8 cellular contexts compared by ENCODE assay signal in the genomic region with DNA sequence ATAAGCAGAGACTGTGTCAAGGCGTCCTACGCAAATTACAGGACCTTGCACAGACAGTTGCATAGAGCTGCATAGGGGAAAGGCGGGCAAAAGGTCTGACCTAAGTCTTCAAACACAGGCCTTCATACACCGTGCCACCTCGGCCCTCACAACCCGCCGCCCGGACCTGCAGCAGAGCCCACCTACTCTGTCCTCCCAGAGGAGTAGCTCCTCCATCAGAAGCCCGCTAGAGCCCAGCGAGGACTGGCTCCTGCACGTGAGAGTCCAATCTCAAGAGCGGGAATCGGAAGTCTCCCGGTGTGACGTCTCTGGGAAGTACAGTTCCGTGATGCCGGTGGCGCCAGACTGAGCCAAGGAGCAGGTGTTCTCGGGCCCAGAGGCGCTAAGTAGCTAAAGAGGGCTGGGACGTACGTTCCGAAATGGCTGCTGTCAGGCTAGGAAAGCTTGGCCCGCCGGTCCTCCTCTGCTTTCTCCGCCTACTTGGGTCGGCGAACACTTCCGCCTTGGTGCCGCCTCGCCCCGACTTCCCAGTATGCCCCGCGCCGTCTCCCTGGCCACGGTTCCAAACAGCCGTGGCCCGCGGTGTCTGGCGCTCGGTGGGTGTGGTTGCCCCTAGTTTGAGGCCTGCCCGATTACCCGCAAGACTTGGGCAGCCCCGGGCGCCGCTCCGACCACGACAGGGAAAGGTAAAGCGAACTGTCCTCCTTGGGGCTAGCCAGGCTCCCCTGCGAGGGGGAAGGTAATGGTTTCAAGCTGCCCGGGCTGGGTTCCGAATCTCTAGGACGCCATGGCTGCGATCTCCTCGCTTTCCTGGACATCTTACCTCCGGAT. TPM values are rescaled to one million over a fixed set of nuclear protein-coding genes. Genes with fewer than 3 reads are reported as not detected.
A peak's percentile ranks its signal among the peaks of the same experiment; 100 is the strongest.
DNase-seq lines count a peak whose midpoint lies in the region; ATAC-seq, FAIRE-seq and TF ChIP-seq lines count a peak whose summit lies in the region.

Gene ASTE1, minus strand, starts transcription at position 505 of the 831 bp plus-strand sequence. CDS start 1,519 bp downstream, outside the sequence.
A gene with protein sequence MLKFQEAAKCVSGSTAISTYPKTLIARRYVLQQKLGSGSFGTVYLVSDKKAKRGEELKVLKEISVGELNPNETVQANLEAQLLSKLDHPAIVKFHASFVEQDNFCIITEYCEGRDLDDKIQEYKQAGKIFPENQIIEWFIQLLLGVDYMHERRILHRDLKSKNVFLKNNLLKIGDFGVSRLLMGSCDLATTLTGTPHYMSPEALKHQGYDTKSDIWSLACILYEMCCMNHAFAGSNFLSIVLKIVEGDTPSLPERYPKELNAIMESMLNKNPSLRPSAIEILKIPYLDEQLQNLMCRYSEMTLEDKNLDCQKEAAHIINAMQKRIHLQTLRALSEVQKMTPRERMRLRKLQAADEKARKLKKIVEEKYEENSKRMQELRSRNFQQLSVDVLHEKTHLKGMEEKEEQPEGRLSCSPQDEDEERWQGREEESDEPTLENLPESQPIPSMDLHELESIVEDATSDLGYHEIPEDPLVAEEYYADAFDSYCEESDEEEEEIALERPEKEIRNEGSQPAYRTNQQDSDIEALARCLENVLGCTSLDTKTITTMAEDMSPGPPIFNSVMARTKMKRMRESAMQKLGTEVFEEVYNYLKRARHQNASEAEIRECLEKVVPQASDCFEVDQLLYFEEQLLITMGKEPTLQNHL (plus strand): TSS at position 557 of the 831 bp plus-strand sequence. CDS start 2,832 bp downstream, outside the sequence.

- peaks cover 0 to 12% (median 4%) of the 10 kb centered on the region in 11 experiments; a peak in 8 of 22 replicates for H3K9me3 ChIP-seq in BLaER1 treated with 17β-estradiol and CSF1 and Interleukin-3, amounts not matched to agents 10 nM and 100 nM (replicated peaks in 1 of 11)
- no peaks in the 10 kb centered on the region for H3K9me3 ChIP-seq in HepG2 (ENCODE audit: low read length)

- TF ChIP-seq RAD21 in HepG2 (CRISPR knock-in tag; IDR thresholded peaks at IDR 0.05) = no peak

- H3K4me3 Mint-ChIP-seq in activated CD4-positive, alpha-beta T cell treated with anti-CD3 and anti-CD28 coated beads, Interleukin-2, amount 10 ng/mL, durations not matched to agents 7 days and 5 days = peak within 1 kb of the TSS; percentile 85
- H3K4me3 Mint-ChIP-seq in dendritic cell treated with granulocyte-macrophage colony-stimulating factor and Interleukin-4, amounts not matched to agents 40 ng/mL and 50 ng/mL, for 4 days = peak within 1 kb of the TSS; percentile 86

- H3K4me2 ChIP-seq in BLaER1 treated with 17β-estradiol and CSF1 and Interleukin-3, amounts not matched to agents 10 nM and 100 nM = peak within 1 kb of the TSS; percentile 79 to 96 (median 94)
- peak within 1 kb of the TSS; percentile 76 for H3K4me2 ChIP-seq in HepG2 (ENCODE audit: low read depth, low read length)

- DNase-seq in NCI-H526 (lab: John Stamatoyannopoulos, UW) = peak; percentile 67 to 90
- DNase-seq in activated CD4-positive, alpha-beta T cell treated with anti-CD3 and anti-CD28 coated beads, Interleukin-2, amount 10 ng/mL, durations not matched to agents 7 days and 5 days = peak; percentile 94
- peak; percentile 70 for DNase-seq in HepG2 (ENCODE audit: low spot score)
- peak; percentile 89 for DNase-seq in stimulated activated CD4-positive, alpha-beta T cell treated with anti-CD3 and anti-CD28 coated beads, Interleukin-4, amount 100 ng/mL, for 1 hour

- H3K4me1 ChIP-seq in BLaER1 treated with 17β-estradiol and CSF1 and Interleukin-3, amounts not matched to agents 10 nM and 100 nM = peaks cover 14 to 27% (median 18%) of the 10 kb centered on the region in 10 experiments
- H3K4me1 ChIP-seq in HepG2 (ENCODE audit: insufficient read depth, low read length) = peaks cover 20% of the 10 kb centered on the region

- BruUV-seq in HepG2 (replicated peaks; lab: Mats Ljungman, UMichigan) = TSS peak; percentile 78

- peak; percentile 55 for FAIRE-seq in HepG2 (lab: Jason Lieb, UNC)

- TF ChIP-seq EP300 in HepG2 (IDR thresholded peaks at IDR 0.05; ENCODE audit: low read depth in 2 of 2, low read length in 2 of 2) (no peak), HepG2 (CRISPR knock-in tag; IDR thresholded peaks at IDR 0.05; ENCODE audit: borderline replicate concordance) (no peak)

- H3K9me3 Mint-ChIP-seq in activated CD4-positive, alpha-beta T cell treated with anti-CD3 and anti-CD28 coated beads, Interleukin-2, amount 10 ng/mL, durations not matched to agents 7 days and 5 days = peaks cover 9% of the 10 kb centered on the region
- no peaks in the 10 kb centered on the region for H3K9me3 Mint-ChIP-seq in dendritic cell treated with granulocyte-macrophage colony-stimulating factor and Interleukin-4, amounts not matched to agents 40 ng/mL and 50 ng/mL, for 4 days

- TF ChIP-seq POLR2A in HepG2 (IDR thresholded peaks at IDR 0.05; ENCODE audit: insufficient read depth in 1 of 2, low read depth in 2 of 2, low read length in 2 of 2) = peak; percentile 78 to 86

- CTCF ChIA-PET in activated CD4-positive, alpha-beta T cell treated with anti-CD3 and anti-CD28 coated beads, Interleukin-2, amount 10 ng/mL, durations not matched to agents 7 days and 5 days (lab: Charles Lee) = interaction anchor here (0.8 to 1.2 kb wide), 4 partner anchors 10 to 133 kb away, joined by 3 to 4 read pairs (median 3); partner anchors contain the start of gene ATP2C1
- CTCF ChIA-PET in HepG2 (lab: Yijun Ruan, JAX; ENCODE audit: low intra/inter-chr PET ratio, low total read pairs) = no interaction called here

- H3K27ac Mint-ChIP-seq in activated CD4-positive, alpha-beta T cell treated with anti-CD3 and anti-CD28 coated beads, Interleukin-2, amount 10 ng/mL, durations not matched to agents 7 days and 5 days = peak within 1 kb of the TSS; percentile 98
- peak within 1 kb of the TSS; percentile 96 for H3K27ac Mint-ChIP-seq in dendritic cell treated with granulocyte-macrophage colony-stimulating factor and Interleukin-4, amounts not matched to agents 40 ng/mL and 50 ng/mL, for 4 days

- H4K20me1 ChIP-seq in BLaER1 treated with 17β-estradiol and CSF1 and Interleukin-3, amounts not matched to agents 10 nM and 100 nM = no peaks in the 10 kb centered on the region
- no peaks in the 10 kb centered on the region for H4K20me1 ChIP-seq in HepG2 (ENCODE audit: insufficient read depth, low read length)

- ATAC-seq in GM19328 (IDR thresholded peaks at IDR 0.05; ENCODE audit: unreplicated experiment) (peak; percentile 99), HG03469 (IDR thresholded peaks at IDR 0.05; ENCODE audit: unreplicated experiment) (peak; percentile 96), HepG2 (peak; percentile 99)

- POLR2A ChIA-PET in activated CD4-positive, alpha-beta T cell treated with anti-CD3 and anti-CD28 coated beads, Interleukin-2, amount 10 ng/mL, durations not matched to agents 7 days and 5 days (lab: Charles Lee) = interaction anchor here (0.6 to 1.1 kb wide), 4 partner anchors 11 to 735 kb away, joined by 3 to 6 read pairs (median 4); no protein-coding TSS in a partner anchor
- POLR2A ChIA-PET in HepG2 (lab: Yijun Ruan, JAX) = interaction anchor here (0.9 to 2.0 kb wide), 5 partner anchors 10 to 1003 kb away, joined by 3 to 14 read pairs (median 3); partner anchors contain the start of genes ATP2C1 and NUDT16

- peaks cover 12 to 34% (median 23%) of the 10 kb centered on the region in 11 experiments; a peak in 21 of 22 replicates for H3K36me3 ChIP-seq in BLaER1 treated with 17β-estradiol and CSF1 and Interleukin-3, amounts not matched to agents 10 nM and 100 nM
- no peaks in the 10 kb centered on the region; a peak in 1 of 5 replicates for H3K36me3 ChIP-seq in HepG2 (replicated peaks in 1 of 2; ENCODE audit: control insufficient read depth in 1 of 2, insufficient read depth in 2 of 2, low read length in 2 of 2)

- H3K4me3 ChIP-seq in BLaER1 treated with 17β-estradiol and CSF1 and Interleukin-3, amounts not matched to agents 10 nM and 100 nM = peak within 1 kb of the TSS; percentile 66 to 83 (median 75)
- peak within 1 kb of the TSS; percentile 67 to 86 (median 81) for H3K4me3 ChIP-seq in HepG2 (replicated peaks in 1 of 3; ENCODE audit: insufficient read depth in 1 of 3, low read depth in 2 of 3, low read length in 3 of 3)

- under 1% methylated on average over 22 of the region's 56 CpGs for WGBS in HepG2 (ENCODE audit: low lambda C conversion rate)

- in situ Hi-C loops in HepG2 (cut with HindIII; ENCODE audit: extremely low pct_ligation_motif_present, low pct_unique_long_range_greater_than_20kb) = loop anchor here (25.0 kb wide), 2 partner anchors 461 to 986 kb away; no protein-coding TSS in a partner anchor

- H3K9ac ChIP-seq in BLaER1 treated with 17β-estradiol and CSF1 and Interleukin-3, amounts not matched to agents 10 nM and 100 nM = peak within 1 kb of the TSS; percentile 78 to 91 (median 86)
- peak within 1 kb of the TSS; percentile 84 for H3K9ac ChIP-seq in HepG2 (ENCODE audit: insufficient read depth, low read depth, low read length)

- H3K4me1 Mint-ChIP-seq in activated CD4-positive, alpha-beta T cell treated with anti-CD3 and anti-CD28 coated beads, Interleukin-2, amount 10 ng/mL, durations not matched to agents 7 days and 5 days = peaks cover 47% of the 10 kb centered on the region
- H3K4me1 Mint-ChIP-seq in dendritic cell treated with granulocyte-macrophage colony-stimulating factor and Interleukin-4, amounts not matched to agents 40 ng/mL and 50 ng/mL, for 4 days (ENCODE audit: low read depth) = peaks cover 41% of the 10 kb centered on the region

- H3K27ac ChIP-seq in BLaER1 treated with 17β-estradiol and CSF1 and Interleukin-3, amounts not matched to agents 10 nM and 100 nM = peak within 1 kb of the TSS; percentile 75 to 91 (median 83)
- H3K27ac ChIP-seq in HepG2 (ENCODE audit: extremely low read length, insufficient read depth, low read length) = peak within 1 kb of the TSS; percentile 82

- TF ChIP-seq CTCF in HepG2 (CRISPR knock-in tag; IDR thresholded peaks at IDR 0.05) = peak; percentile 15; the same call in 1 of the 2 replicates

- no peaks in the 10 kb centered on the region for H3K27me3 ChIP-seq in BLaER1 treated with 17β-estradiol and CSF1 and Interleukin-3, amounts not matched to agents 10 nM and 100 nM
- H3K27me3 ChIP-seq in HepG2 (ENCODE audit: control insufficient read depth in 1 of 2, insufficient read depth in 2 of 2, low read length in 2 of 2) = no peaks in the 10 kb centered on the region

- H2AFZ ChIP-seq in HepG2 (ENCODE audit: low read length) = peak within 1 kb of the TSS; percentile 97

- peaks cover 35% of the 10 kb centered on the region for H3K36me3 Mint-ChIP-seq in activated CD4-positive, alpha-beta T cell treated with anti-CD3 and anti-CD28 coated beads, Interleukin-2, amount 10 ng/mL, durations not matched to agents 7 days and 5 days (ENCODE audit: low read depth)
- peaks cover 20% of the 10 kb centered on the region for H3K36me3 Mint-ChIP-seq in dendritic cell treated with granulocyte-macrophage colony-stimulating factor and Interleukin-4, amounts not matched to agents 40 ng/mL and 50 ng/mL, for 4 days (ENCODE audit: low read depth)

- H3K27me3 Mint-ChIP-seq in activated CD4-positive, alpha-beta T cell treated with anti-CD3 and anti-CD28 coated beads, Interleukin-2, amount 10 ng/mL, durations not matched to agents 7 days and 5 days = no peaks in the 10 kb centered on the region
- no peaks in the 10 kb centered on the region for H3K27me3 Mint-ChIP-seq in dendritic cell treated with granulocyte-macrophage colony-stimulating factor and Interleukin-4, amounts not matched to agents 40 ng/mL and 50 ng/mL, for 4 days

- no peaks in the 10 kb centered on the region for H3K79me2 ChIP-seq in HepG2 (ENCODE audit: insufficient read depth, low read length)

- intact Hi-C loops in dendritic cell treated with granulocyte-macrophage colony-stimulating factor and Interleukin-4, amounts not matched to agents 40 ng/mL and 50 ng/mL, for 4 days (cut with micrococcal nuclease) = loop anchor here (1.0 to 10.0 kb wide), 4 partner anchors 132 to 476 kb away; partner anchors contain the start of genes ATP2C1, MRPL3 and PIK3R4
- intact Hi-C loops in HepG2 (cut with micrococcal nuclease; ENCODE audit: unreplicated experiment) = no loop called here

RNA-seq across cellular contexts. Expression of gene ASTE1, which starts in this region (rescaled TPM):
- total RNA-seq in activated CD4-positive, alpha-beta T cell treated with anti-CD3 and anti-CD28 coated beads, Interleukin-2, amount 10 ng/mL, durations not matched to agents 7 days and 5 days = 10 to 100 TPM; 13.7 to 15.1 TPM
- total RNA-seq in HepG2 (2016; rRNA removed; fragmentation: Illumina TruSeq; extraction: Trizol) = 7.9 and 10.5 TPM in 2 replicates
- total RNA-seq in HepG2 (2016; cell fraction: cytosol; rRNA removed; fragmentation: Illumina TruSeq; extraction: Trizol; ENCODE audit: low read depth) = 1.8 and 2.2 TPM in 2 replicates
- total RNA-seq in HepG2 (2016; cell fraction: insoluble cytoplasmic fraction; rRNA removed; fragmentation: Illumina TruSeq; extraction: Trizol) = 8.1 and 10.2 TPM in 2 replicates
- total RNA-seq in HepG2 (2016; cell fraction: membrane; rRNA removed; fragmentation: Illumina TruSeq; extraction: Trizol) = 4.4 TPM in 2 replicates
- 13.7 and 13.8 TPM in 2 replicates for total RNA-seq in HepG2 (2016; cell fraction: nucleus; rRNA removed; fragmentation: Illumina TruSeq; extraction: Trizol)
- 4.0 and 4.7 TPM in 2 replicates for polyA plus RNA-seq in HepG2 (2011; rRNA removed)
- 2.1 and 3.6 TPM in 2 replicates for polyA plus RNA-seq in HepG2 (2011; cell fraction: cytosol; rRNA removed)
- polyA plus RNA-seq in HepG2 (2011; cell fraction: nucleus; rRNA removed) = 3.7 and 4.4 TPM in 2 replicates
- 2.9 and 4.1 TPM in 2 replicates for polyA plus RNA-seq in HepG2 (2012)
- 0.62 and 1.4 TPM in 2 replicates for polyA plus RNA-seq in HepG2 (2016; cell fraction: cytosol; fragmentation: Illumina TruSeq; extraction: Trizol; ENCODE audit: low read depth)
- 7.2 and 7.5 TPM in 2 replicates for polyA plus RNA-seq in HepG2 (2016; cell fraction: insoluble cytoplasmic fraction; fragmentation: Illumina TruSeq; extraction: Trizol; ENCODE audit: low read depth)
- 0.92 and 2.1 TPM in 2 replicates for polyA plus RNA-seq in HepG2 (2016; cell fraction: membrane; fragmentation: Illumina TruSeq; extraction: Trizol; ENCODE audit: low read depth)
- polyA plus RNA-seq in HepG2 (2016; cell fraction: nucleus; fragmentation: Illumina TruSeq; extraction: Trizol; ENCODE audit: insufficient read depth, low read depth) = 5.3 and 5.6 TPM in 2 replicates
- polyA minus RNA-seq in HepG2 (2011; rRNA and poly(A)+ RNA removed; ENCODE audit: low replicate concordance) = 10.8 and 15.6 TPM in 2 replicates
- polyA minus RNA-seq in HepG2 (2011; cell fraction: cytosol; rRNA and poly(A)+ RNA removed) = 2.8 and 2.9 TPM in 2 replicates
- 23.7 and 28.5 TPM in 2 replicates for polyA minus RNA-seq in HepG2 (2011; cell fraction: nucleus; rRNA and poly(A)+ RNA removed)

RNA-seq across cellular contexts. Expression of the second gene that starts in this region (rescaled TPM):
- 1 to 10 TPM; 1.1 to 1.6 TPM for total RNA-seq in activated CD4-positive, alpha-beta T cell treated with anti-CD3 and anti-CD28 coated beads, Interleukin-2, amount 10 ng/mL, durations not matched to agents 7 days and 5 days
- 2.2 and 2.4 TPM in 2 replicates for total RNA-seq in HepG2 (2016; rRNA removed; fragmentation: Illumina TruSeq; extraction: Trizol)
- total RNA-seq in HepG2 (2016; cell fraction: cytosol; rRNA removed; fragmentation: Illumina TruSeq; extraction: Trizol; ENCODE audit: low read depth) = 1.7 and 3.1 TPM in 2 replicates
- total RNA-seq in HepG2 (2016; cell fraction: insoluble cytoplasmic fraction; rRNA removed; fragmentation: Illumina TruSeq; extraction: Trizol) = 2.0 and 2.5 TPM in 2 replicates
- 1.8 and 2.9 TPM in 2 replicates for total RNA-seq in HepG2 (2016; cell fraction: membrane; rRNA removed; fragmentation: Illumina TruSeq; extraction: Trizol)
- total RNA-seq in HepG2 (2016; cell fraction: nucleus; rRNA removed; fragmentation: Illumina TruSeq; extraction: Trizol) = 3.3 and 4.4 TPM in 2 replicates
- polyA plus RNA-seq in HepG2 (2011; rRNA removed) = 0.95 and 1.4 TPM in 2 replicates
- polyA plus RNA-seq in HepG2 (2011; cell fraction: cytosol; rRNA removed) = 0.50 and 0.69 TPM in 2 replicates
- polyA plus RNA-seq in HepG2 (2011; cell fraction: nucleus; rRNA removed) = 0.72 and 1.5 TPM in 2 replicates
- polyA plus RNA-seq in HepG2 (2012) = 1.4 TPM in 2 replicates
- 0.18 and 0.33 TPM in 2 replicates for polyA plus RNA-seq in HepG2 (2016; cell fraction: cytosol; fragmentation: Illumina TruSeq; extraction: Trizol; ENCODE audit: low read depth)
- 2.0 and 2.7 TPM in 2 replicates for polyA plus RNA-seq in HepG2 (2016; cell fraction: insoluble cytoplasmic fraction; fragmentation: Illumina TruSeq; extraction: Trizol; ENCODE audit: low read depth)
- polyA plus RNA-seq in HepG2 (2016; cell fraction: membrane; fragmentation: Illumina TruSeq; extraction: Trizol; ENCODE audit: low read depth) = 0.45 and 0.68 TPM in 2 replicates
- 1.6 and 3.0 TPM in 2 replicates for polyA plus RNA-seq in HepG2 (2016; cell fraction: nucleus; fragmentation: Illumina TruSeq; extraction: Trizol; ENCODE audit: insufficient read depth, low read depth)
- polyA minus RNA-seq in HepG2 (2011; rRNA and poly(A)+ RNA removed; ENCODE audit: low replicate concordance) = 1.4 and 1.7 TPM in 2 replicates
- polyA minus RNA-seq in HepG2 (2011; cell fraction: cytosol; rRNA and poly(A)+ RNA removed) = 0.49 and 0.97 TPM in 2 replicates
- polyA minus RNA-seq in HepG2 (2011; cell fraction: nucleus; rRNA and poly(A)+ RNA removed) = 5.6 and 8.6 TPM in 2 replicates

Comparison
In these comparisons a context has a peak if more than half of its experiments do, and no peak if none do; other contexts are left out.
1. Peak in every context shown above with its lines: DNase-seq, ATAC-seq, H3K4me3 ChIP-seq and H3K27ac ChIP-seq.